In the genomic region with DNA sequence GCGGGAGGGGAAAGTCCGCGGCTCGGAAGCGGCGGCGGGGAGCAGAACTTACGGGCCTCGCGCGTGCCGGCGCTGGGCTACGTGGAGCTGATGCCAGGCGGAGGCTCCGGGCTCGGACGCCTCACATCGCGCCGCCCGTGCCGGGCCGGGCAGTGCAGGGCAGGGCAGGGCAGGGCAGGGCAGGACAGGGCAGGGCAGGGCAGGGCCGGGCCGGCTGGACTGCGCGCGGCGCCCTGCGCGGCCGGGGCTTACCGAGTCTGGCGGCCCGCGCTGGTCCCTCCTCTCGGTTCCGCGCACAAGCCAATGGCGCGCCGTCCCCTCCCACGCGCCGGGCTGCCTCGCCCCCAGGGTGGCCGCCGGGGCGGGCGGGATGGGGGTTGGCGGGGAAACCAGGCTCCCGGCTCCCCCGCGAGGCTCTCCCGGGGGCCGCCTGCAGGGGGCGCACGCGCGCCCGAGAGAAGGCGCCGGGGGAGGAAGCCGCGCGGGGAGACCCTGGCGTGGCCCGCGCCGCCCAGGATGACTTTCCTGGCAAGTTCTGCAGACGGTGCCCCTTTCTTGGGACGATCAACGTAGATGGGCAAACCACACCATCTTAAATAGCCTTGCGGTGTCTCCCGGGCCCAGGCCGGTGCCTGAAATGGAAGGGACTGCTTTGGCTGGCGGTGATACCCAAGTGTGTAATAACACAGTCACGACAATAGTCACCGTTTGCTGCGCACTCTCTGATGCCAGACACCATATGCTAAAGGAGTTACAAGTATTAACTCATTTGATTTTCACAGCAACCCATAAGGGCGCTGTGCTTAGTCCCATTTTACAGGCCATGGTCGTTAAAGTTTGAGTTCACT, we compare ENCODE assay signal across 8 cellular contexts. TPM values are rescaled to one million over a fixed set of nuclear protein-coding genes. Genes with fewer than 3 reads are reported as not detected.
A peak's percentile ranks its signal among the peaks of the same experiment; 100 is the strongest.
DNase-seq lines count a peak whose midpoint lies in the region; ATAC-seq and TF ChIP-seq lines count a peak whose summit lies in the region.

Gene TP53I11 (minus strand): TSS at position 259 of the 848 bp plus-strand sequence. CDS start 12,548 bp downstream, outside the sequence.

- TF ChIP-seq POLR2A in NB4 (IDR thresholded peaks at IDR 0.05; ENCODE audit: extremely low read depth, insufficient read length) = peak; percentile 40
- peak in 1 of 2 donors; percentile 42 for TF ChIP-seq POLR2A in lower leg skin (IDR thresholded peaks at IDR 0.05)

- peak; percentile 58 for DNase-seq in EL
- peak; percentile 92 for DNase-seq in NB4 (ENCODE audit: low read depth)
- peak; percentile 78 for DNase-seq in activated CD4-positive, alpha-beta T cell treated with anti-CD3 and anti-CD28 coated beads for 48 hours
- DNase-seq in lower leg skin (ENCODE audit: low spot score in 2 of 2) = peak; percentile 52 to 96
- peak; percentile 69 to 76 for DNase-seq in stimulated activated CD4-positive, alpha-beta T cell treated with anti-CD3 and anti-CD28 coated beads, Interleukin-4, amount 100 ng/mL, for 4 hours
- no peak for DNase-seq in GM19240 (ENCODE audit: insufficient read length, low spot score)

- peak within 1 kb of the TSS; percentile 83 for H3K4me3 Mint-ChIP-seq in dendritic cell treated with granulocyte-macrophage colony-stimulating factor and Interleukin-4, amounts not matched to agents 40 ng/mL and 50 ng/mL, for 4 days

- H3K4me3 ChIP-seq in NB4 (ENCODE audit: low read depth, low read length) (peak within 1 kb of the TSS; percentile 78), lower leg skin (ENCODE audit: low read depth, poor library complexity, severe bottlenecking) (peak within 1 kb of the TSS; percentile 78)

- peaks cover 53% of the 10 kb centered on the region for H3K4me1 Mint-ChIP-seq in dendritic cell treated with granulocyte-macrophage colony-stimulating factor and Interleukin-4, amounts not matched to agents 40 ng/mL and 50 ng/mL, for 4 days (ENCODE audit: low read depth)

- peaks cover 15% of the 10 kb centered on the region for H3K27me3 Mint-ChIP-seq in dendritic cell treated with granulocyte-macrophage colony-stimulating factor and Interleukin-4, amounts not matched to agents 40 ng/mL and 50 ng/mL, for 4 days

- no peaks in the 10 kb centered on the region for H3K36me3 Mint-ChIP-seq in dendritic cell treated with granulocyte-macrophage colony-stimulating factor and Interleukin-4, amounts not matched to agents 40 ng/mL and 50 ng/mL, for 4 days (ENCODE audit: low read depth)

- ATAC-seq in HG02798 (IDR thresholded peaks at IDR 0.05; ENCODE audit: poor library complexity, unreplicated experiment) = no peak

- peak within 1 kb of the TSS; percentile 74 for H3K27ac Mint-ChIP-seq in dendritic cell treated with granulocyte-macrophage colony-stimulating factor and Interleukin-4, amounts not matched to agents 40 ng/mL and 50 ng/mL, for 4 days

- WGBS in lower leg skin, 2 donors = 6 to 24% methylated on average over 14 to 49 of the region's 83 CpGs

- intact Hi-C loops in dendritic cell treated with granulocyte-macrophage colony-stimulating factor and Interleukin-4, amounts not matched to agents 40 ng/mL and 50 ng/mL, for 4 days (cut with micrococcal nuclease) = loop anchor here (10.0 kb wide), 1 partner anchor 74 kb away; no protein-coding TSS in a partner anchor
- intact Hi-C loops in lower leg skin (cut with DNase I; ENCODE audit: low total_unique reads) = no loop called here

- TF ChIP-seq CTCF in NB4 (IDR thresholded peaks at IDR 0.05; ENCODE audit: low read depth, low read length) = peak; percentile 56
- TF ChIP-seq CTCF in lower leg skin (IDR thresholded peaks at IDR 0.05) = no peak

- no peaks in the 10 kb centered on the region for H3K9me3 Mint-ChIP-seq in dendritic cell treated with granulocyte-macrophage colony-stimulating factor and Interleukin-4, amounts not matched to agents 40 ng/mL and 50 ng/mL, for 4 days

RNA-seq across cellular contexts. Expression of gene TP53I11, which starts in this region (rescaled TPM):
- total RNA-seq in lower leg skin = 100 to 1,000 TPM in 1 of 4 donors, 10 to 100 TPM in 3; 42.4 to 128 (median 47.2) TPM
